1 cellular context compared by ENCODE assay signal in the genomic region with DNA sequence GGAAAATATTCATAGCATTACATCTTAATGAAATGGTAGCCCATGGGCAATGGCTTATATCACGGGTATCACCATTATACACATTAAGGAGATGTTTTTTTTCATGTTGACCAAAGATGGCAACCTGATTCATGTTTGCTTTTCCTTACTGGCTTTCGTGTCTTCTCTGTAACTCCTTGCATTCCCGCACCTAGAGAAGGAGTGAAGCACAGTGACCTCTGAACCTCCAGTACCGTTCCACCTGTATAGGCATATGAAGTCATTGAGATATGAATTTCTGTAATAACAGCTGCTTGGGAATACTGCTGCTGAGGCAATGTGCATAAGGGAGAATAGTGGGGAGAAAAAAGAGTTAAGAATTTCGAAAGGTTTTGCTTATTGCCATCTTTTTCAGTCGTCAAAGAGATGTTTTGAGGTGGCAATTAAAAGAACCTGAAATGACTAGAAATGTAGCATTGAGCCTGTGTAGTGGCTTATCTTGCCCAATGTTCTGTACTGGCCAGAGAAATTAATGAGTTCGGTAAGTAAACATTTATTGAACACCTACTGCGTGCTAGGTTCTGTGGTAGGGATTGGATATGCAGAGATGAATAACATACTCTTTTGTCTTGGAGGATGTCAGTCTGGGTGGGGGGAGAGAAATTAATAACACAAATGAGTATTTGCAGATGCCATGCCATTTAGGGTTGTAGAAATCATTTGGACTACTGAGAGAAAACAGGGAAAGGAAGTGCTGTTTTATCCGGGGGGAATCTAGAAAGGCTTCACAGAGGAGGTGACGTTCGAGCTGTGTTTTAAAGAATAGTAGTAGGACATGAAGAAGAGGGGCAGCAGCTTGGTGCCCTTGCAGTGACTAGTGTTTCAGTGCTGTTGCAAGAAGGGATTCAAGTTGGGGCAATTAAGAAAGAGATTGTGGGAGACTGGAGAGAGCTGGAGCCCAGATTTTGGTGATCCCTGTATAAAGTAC.
TF ChIP-seq lines count a peak whose summit lies in the region.

No MANE protein-coding gene starts in this region.

TF ChIP-seq in GM23338, 12 proteins besides CTCF, POLR2A, EP300 and RAD21 (continued from another document):
- TF ChIP-seq CREB1 (CRISPR knock-in tag; IDR thresholded peaks at IDR 0.05; ENCODE audit: low read depth) (no peak), NANOG (IDR thresholded peaks at IDR 0.05; ENCODE audit: borderline replicate concordance) (no peak)
